15 cellular contexts compared by ENCODE assay signal in the genomic region with DNA sequence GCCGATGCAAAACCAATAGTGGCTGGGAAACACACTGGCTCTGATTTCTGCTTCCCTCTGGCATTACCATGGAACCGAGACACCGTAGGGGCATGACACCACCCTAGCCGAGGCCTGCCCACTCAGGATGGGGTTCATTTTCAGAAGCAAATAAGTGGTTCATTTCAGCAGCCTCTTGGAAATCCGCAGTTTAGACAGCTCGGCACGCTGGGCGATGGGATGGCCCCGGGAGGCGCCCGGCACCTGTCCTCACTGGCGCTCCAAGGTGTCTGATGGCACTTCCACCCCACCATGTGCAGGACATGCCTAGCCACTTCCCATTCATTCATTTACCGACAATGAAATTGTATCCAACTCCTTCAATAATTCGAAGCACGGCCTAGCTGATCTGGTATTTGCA.
"Had no signal": no experiment of that assay in that cellular context is flagged by ENCODE, and none has a peak within 500 bp of the region (broad histone marks: within the 10 kb centered on the region; RNA-seq: fewer than 3 reads in every experiment).

No MANE protein-coding gene starts in this region.

- H3K27ac ChIP-seq: lower lobe of right lung, tibial artery had no signal

- H3K27me3 ChIP-seq: tibial artery had no signal

- H3K9me3 ChIP-seq: lower lobe of right lung, tibial artery had no signal

- H3K9me3 Mint-ChIP-seq: activated naive CD8-positive, alpha-beta T cell treated with anti-CD3 and anti-CD28 coated beads, Interleukin-2, amount 10 ng/mL, durations not matched to agents 7 days and 5 days; effector memory CD8-positive, alpha-beta T cell; neural crest cell had no signal

- H3K27ac Mint-ChIP-seq: activated naive CD8-positive, alpha-beta T cell treated with anti-CD3 and anti-CD28 coated beads, Interleukin-2, amount 10 ng/mL, durations not matched to agents 7 days and 5 days had no signal

- H3K4me3 ChIP-seq: lower lobe of right lung, tibial artery had no signal

- DNase-seq: activated CD4-positive, alpha-beta T cell treated with anti-CD3 and anti-CD28 coated beads, Interleukin-2, amount 50 U/mL, for 1 hour; activated gamma-delta T cell; activated naive CD8-positive, alpha-beta T cell treated with anti-CD3 and anti-CD28 coated beads, Interleukin-2, amount 10 ng/mL, durations not matched to agents 7 days and 5 days; effector memory CD8-positive, alpha-beta T cell; left colon; lower lobe of right lung; midbrain; stimulated activated CD4-positive, alpha-beta T cell treated with anti-CD3 and anti-CD28 coated beads, Interleukin-2, amount 100 ng/mL, for 24 hours; stimulated activated naive CD8-positive, alpha-beta T cell treated with anti-CD3 and anti-CD28 coated beads, Interleukin-15, Interleukin-2, amounts not matched to agents 100 U/mL and 50 U/mL, for 24 hours; SW 1271; T-helper 9 cell; tibial artery had no signal

- H3K36me3 ChIP-seq: lower lobe of right lung had no signal

- H3K27me3 Mint-ChIP-seq: effector memory CD8-positive, alpha-beta T cell; progenitor cell of endocrine pancreas had no signal

- H3K4me3 Mint-ChIP-seq: activated naive CD8-positive, alpha-beta T cell treated with anti-CD3 and anti-CD28 coated beads, Interleukin-2, amount 10 ng/mL, durations not matched to agents 7 days and 5 days; effector memory CD8-positive, alpha-beta T cell; neural crest cell had no signal

- ATAC-seq: effector memory CD8-positive, alpha-beta T cell; left colon; lower lobe of right lung; right cardiac atrium; stimulated activated naive CD8-positive, alpha-beta T cell treated with anti-CD3 and anti-CD28 coated beads, Interleukin-15, Interleukin-2, amounts not matched to agents 100 U/mL and 50 U/mL, for 24 hours had no signal
